In the genomic region with DNA sequence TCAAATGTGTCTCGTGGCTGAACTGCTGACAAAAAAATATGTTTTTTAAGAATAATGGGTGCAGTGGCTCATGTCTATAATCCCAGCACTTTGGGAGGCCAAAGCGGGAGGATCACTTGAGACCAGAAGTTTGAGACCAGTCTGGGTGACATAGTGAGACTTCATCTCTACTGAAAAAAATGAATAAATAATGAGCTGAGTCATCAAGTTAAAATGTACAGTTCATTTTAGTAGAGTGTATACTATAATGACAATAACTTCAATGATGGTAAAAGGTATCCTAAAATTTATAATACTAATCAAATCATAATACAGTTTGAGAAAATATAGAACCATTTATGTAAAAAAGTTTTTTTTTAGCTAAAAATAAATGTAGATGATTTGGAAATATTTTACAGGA, we compare ENCODE assay signal across 20 cellular contexts.
"Had no signal": no experiment of that assay in that cellular context is flagged by ENCODE, and none has a peak within 500 bp of the region (broad histone marks: within the 10 kb centered on the region; RNA-seq: fewer than 3 reads in every experiment).

No MANE protein-coding gene starts in this region.

- H3K36me3 Mint-ChIP-seq: activated naive CD4-positive, alpha-beta T cell treated with anti-CD3 and anti-CD28 coated beads, Interleukin-2, amount 50 U/mL, for 72 hours; brain; T-cell had no signal

- H3K4me1 Mint-ChIP-seq: activated CD4-positive, alpha-beta memory T cell treated with anti-CD3 and anti-CD28 coated beads, Interleukin-2, amount 10 ng/mL, durations not matched to agents 7 days and 5 days; activated CD4-positive, alpha-beta T cell treated with anti-CD3 and anti-CD28 coated beads, Interleukin-2, amount 10 ng/mL, durations not matched to agents 24 days and 14 days; central memory CD8-positive, alpha-beta T cell; T-cell had no signal

- DNase-seq: activated CD4-positive, alpha-beta memory T cell treated with anti-CD3 and anti-CD28 coated beads, Interleukin-2, amount 10 ng/mL, durations not matched to agents 7 days and 5 days; activated CD4-positive, alpha-beta T cell treated with anti-CD3 and anti-CD28 coated beads, Interleukin-2, amount 10 ng/mL, durations not matched to agents 24 days and 14 days; activated gamma-delta T cell; aorta; colonic mucosa; foreskin fibroblast; hypothalamus; mesenchymal stem cell; nucleus accumbens; posterior cingulate gyrus; stimulated activated CD4-positive, alpha-beta T cell treated with anti-CD3 and anti-CD28 coated beads, Interleukin-4, amount 100 ng/mL, for 1 hour; stimulated activated naive CD4-positive, alpha-beta T cell; T-cell; testis had no signal

- H3K27ac Mint-ChIP-seq: activated CD4-positive, alpha-beta memory T cell treated with anti-CD3 and anti-CD28 coated beads, Interleukin-2, amount 10 ng/mL, durations not matched to agents 7 days and 5 days; activated CD4-positive, alpha-beta T cell treated with anti-CD3 and anti-CD28 coated beads, Interleukin-2, amount 10 ng/mL, durations not matched to agents 24 days and 14 days; brain; T-cell; T-helper 2 cell treated with Interferon-gamma antibody and Interleukin-4, amounts not matched to agents 5 μg/mL and 100 μg/mL, for 36 hours had no signal

- H3K27me3 Mint-ChIP-seq: activated CD4-positive, alpha-beta memory T cell treated with anti-CD3 and anti-CD28 coated beads, Interleukin-2, amount 10 ng/mL, durations not matched to agents 7 days and 5 days; activated CD4-positive, alpha-beta T cell treated with anti-CD3 and anti-CD28 coated beads, Interleukin-2, amount 10 ng/mL, durations not matched to agents 24 days and 14 days; central memory CD8-positive, alpha-beta T cell; T-cell had no signal

- H3K36me3 ChIP-seq: colonic mucosa had no signal

- H3K4me3 ChIP-seq: colonic mucosa, testis had no signal

- ATAC-seq: activated CD4-positive, CD25-positive, alpha-beta regulatory T cell treated with anti-CD3 and anti-CD28 coated beads, Interleukin-2, amount 50 U/mL, for 24 hours; activated naive CD4-positive, alpha-beta T cell treated with anti-CD3 and anti-CD28 coated beads, Interleukin-2, amount 50 U/mL, for 72 hours; T-cell had no signal

- H3K9me3 Mint-ChIP-seq: activated CD4-positive, alpha-beta memory T cell treated with anti-CD3 and anti-CD28 coated beads, Interleukin-2, amount 10 ng/mL, durations not matched to agents 7 days and 5 days; activated CD4-positive, alpha-beta T cell treated with anti-CD3 and anti-CD28 coated beads, Interleukin-2, amount 10 ng/mL, durations not matched to agents 24 days and 14 days; activated naive CD4-positive, alpha-beta T cell treated with anti-CD3 and anti-CD28 coated beads, Interleukin-2, amount 50 U/mL, for 72 hours; brain; central memory CD8-positive, alpha-beta T cell; T-cell; T-helper 2 cell treated with Interferon-gamma antibody and Interleukin-4, amounts not matched to agents 5 μg/mL and 100 μg/mL, for 36 hours had no signal

- H3K27me3 ChIP-seq: colonic mucosa, testis had no signal

- H3K27ac ChIP-seq: colonic mucosa, testis, VCaP had no signal

- H3K4me3 Mint-ChIP-seq: activated CD4-positive, alpha-beta memory T cell treated with anti-CD3 and anti-CD28 coated beads, Interleukin-2, amount 10 ng/mL, durations not matched to agents 7 days and 5 days; activated CD4-positive, alpha-beta T cell treated with anti-CD3 and anti-CD28 coated beads, Interleukin-2, amount 10 ng/mL, durations not matched to agents 24 days and 14 days; brain; central memory CD8-positive, alpha-beta T cell; T-cell; T-helper 2 cell treated with Interferon-gamma antibody and Interleukin-4, amounts not matched to agents 5 μg/mL and 100 μg/mL, for 36 hours had no signal
